1 cellular context compared by ENCODE assay signal in genomic region chr18:36296591-36297418, GRCh38.
TF ChIP-seq lines count a peak whose summit lies in the region.

No MANE protein-coding gene starts in this region.

TF ChIP-seq in HepG2, 621 proteins besides CTCF, POLR2A, EP300 and RAD21 (continued from another document and continues in another):
- TF ChIP-seq ARID4A (CRISPR knock-in tag; IDR thresholded peaks at IDR 0.05; ENCODE audit: borderline replicate concordance) (no peak; the same call in 1 of the 2 replicates), ATAD3A (CRISPR knock-in tag; IDR thresholded peaks at IDR 0.05) (no peak), PAWR (CRISPR knock-in tag; IDR thresholded peaks at IDR 0.05; ENCODE audit: borderline replicate concordance) (no peak), MTA3 (CRISPR knock-in tag; IDR thresholded peaks at IDR 0.05) (no peak), FOXA3 (CRISPR knock-in tag; IDR thresholded peaks at IDR 0.05) (no peak), TBP (CRISPR knock-in tag; IDR thresholded peaks at IDR 0.05) (no peak), HMGXB4 (CRISPR knock-in tag; IDR thresholded peaks at IDR 0.05; ENCODE audit: borderline replicate concordance in 1 of 2, low read depth in 1 of 2) (peak in 1 of 2 experiments; percentile 38; a peak in 1 of 4 replicates), SP2 (CRISPR knock-in tag; IDR thresholded peaks at IDR 0.05) (no peak), ZBTB33 (CRISPR knock-in tag; IDR thresholded peaks at IDR 0.05) (no peak), ARNTL (CRISPR knock-in tag; IDR thresholded peaks at IDR 0.05) (no peak), ZNF850 (CRISPR knock-in tag; conservative IDR thresholded peaks at IDR 0.05) (no peak), IRF1 (CRISPR knock-in tag; IDR thresholded peaks at IDR 0.05; ENCODE audit: low read depth) (no peak), DRAP1 (CRISPR knock-in tag; IDR thresholded peaks at IDR 0.05) (no peak), ZNF205 (CRISPR knock-in tag; IDR thresholded peaks at IDR 0.05) (0 out of 2 replicates have a peak, but pooled peaks have one; percentile 26), ZNF432 (CRISPR knock-in tag; IDR thresholded peaks at IDR 0.05; ENCODE audit: borderline replicate concordance) (no peak), DBP (CRISPR knock-in tag; IDR thresholded peaks at IDR 0.05; ENCODE audit: not compliant biosample characterization) (no peak), ZFP36 (IDR thresholded peaks at IDR 0.05; ENCODE audit: borderline replicate concordance, low read depth, low read length, partially characterized antibody) (no peak), NRL (CRISPR knock-in tag; IDR thresholded peaks at IDR 0.05; ENCODE audit: borderline replicate concordance) (no peak), REXO4 (CRISPR knock-in tag; IDR thresholded peaks at IDR 0.05; ENCODE audit: borderline replicate concordance) (no peak), ZNF546 (CRISPR knock-in tag; conservative IDR thresholded peaks at IDR 0.05) (no peak), HNRNPK (IDR thresholded peaks at IDR 0.05; ENCODE audit: low read depth, low read length, poor library complexity, severe bottlenecking) (no peak), GPN1 (CRISPR knock-in tag; IDR thresholded peaks at IDR 0.05; ENCODE audit: borderline replicate concordance) (no peak), YY1 (IDR thresholded peaks at IDR 0.05; ENCODE audit: insufficient read depth, insufficient replicate concordance, low read depth, low read length) (peak; percentile 26), HIC2 (CRISPR knock-in tag; IDR thresholded peaks at IDR 0.05; ENCODE audit: low read depth) (no peak), NFATC3 (CRISPR knock-in tag; IDR thresholded peaks at IDR 0.05) (no peak), ZBTB40 (IDR thresholded peaks at IDR 0.05) (no peak), ZBTB40 (CRISPR knock-in tag; IDR thresholded peaks at IDR 0.05) (no peak), USF2 (IDR thresholded peaks at IDR 0.05; ENCODE audit: low read depth, low read length) (no peak), USF2 (CRISPR knock-in tag; IDR thresholded peaks at IDR 0.05; ENCODE audit: borderline replicate concordance) (no peak), MYC (CRISPR knock-in tag; IDR thresholded peaks at IDR 0.05; ENCODE audit: borderline replicate concordance) (no peak; the same call in 1 of the 2 replicates), ZFP90 (CRISPR knock-in tag; IDR thresholded peaks at IDR 0.05; ENCODE audit: borderline replicate concordance) (no peak)
